ENCODE assay signal across 12 cellular contexts in the genomic region with DNA sequence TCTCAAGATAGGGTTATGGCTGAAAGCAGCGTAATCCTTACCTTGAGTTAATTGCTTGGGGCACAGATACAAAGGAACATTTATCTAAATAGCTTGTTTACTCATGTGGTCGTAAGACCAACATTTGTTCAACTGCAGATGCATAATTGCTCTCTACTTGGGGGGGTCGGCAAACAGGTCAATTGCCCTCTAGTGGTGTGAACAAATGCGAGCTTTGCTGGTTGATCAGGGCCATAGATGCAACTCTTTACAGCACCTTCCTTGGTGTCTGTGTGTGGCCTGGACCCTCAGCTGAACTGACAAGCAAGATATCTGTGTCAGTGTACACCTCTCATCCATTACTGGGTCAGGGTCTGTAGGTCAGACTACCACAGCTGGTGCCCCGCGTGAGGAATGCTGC. TPM values are rescaled to one million over a fixed set of nuclear protein-coding genes. Genes with fewer than 3 reads are reported as not detected.
DNase-seq lines count a peak whose midpoint lies in the region; ATAC-seq, FAIRE-seq and TF ChIP-seq lines count a peak whose summit lies in the region.
"Had no signal": no experiment of that assay in that cellular context is flagged by ENCODE, and none has a peak within 500 bp of the region (broad histone marks: within the 10 kb centered on the region; RNA-seq: fewer than 3 reads in every experiment).

No MANE protein-coding gene starts in this region.

- intact Hi-C loops in lower lobe of right lung (cut with DNase I): no loop called here
- intact Hi-C loops in psoas muscle (cut with DNase I): no loop called here

- H3K27ac ChIP-seq in lower lobe of right lung (no peak overlapping the region), psoas muscle (no peak overlapping the region)

- 38 to 59% (median 55%) methylated on average over 6 of the region's 6 CpGs for WGBS in psoas muscle, 3 donors

- H3K4me1 ChIP-seq in lower lobe of right lung (no peaks in the 10 kb centered on the region), psoas muscle (no peaks in the 10 kb centered on the region)

- DNase-seq in GM06990 (ENCODE audit: extremely low read depth, insufficient read length) (no peak), HTR-8/SVneo (ENCODE audit: insufficient read length, low spot score) (no peak), astrocyte of the cerebellum (ENCODE audit: low read depth) (no peak), lower lobe of right lung (no peak), NCI-H1105 (lab: John Stamatoyannopoulos, UW) (no peak), activated gamma-delta T cell (lab: John Stamatoyannopoulos, UW) (no peak), psoas muscle (no peak)
- DNase-seq in NK-92 treated with Interleukin-12 subunit alpha and Interleukin-12 subunit beta, amount 100 ng/mL, for 24 hours (lab: John Stamatoyannopoulos, UW): no peak
- DNase-seq: activated T-cell treated with anti-CD3 and anti-CD28 coated beads, Interleukin-2, amount 50 U/mL, for 24 hours; C1 segment of cervical spinal cord; NCI-H2107; nephron progenitor cell had no signal

- in situ Hi-C loops in astrocyte of the cerebellum (cut with HindIII; ENCODE audit: low sequenced_read_pairs): no loop called here

- H3K36me3 ChIP-seq in GM06990 (ENCODE audit: control insufficient read depth, insufficient read depth, low read length) (no peaks in the 10 kb centered on the region), lower lobe of right lung (no peaks in the 10 kb centered on the region), psoas muscle (ENCODE audit: insufficient read depth in 1 of 2, low read depth in 1 of 2) (no peaks in the 10 kb centered on the region)

- H3K4me3 ChIP-seq in GM06990 (replicated peaks; ENCODE audit: low read depth, low read length) (no peak overlapping the region), astrocyte of the cerebellum (ENCODE audit: low read depth, low read length) (no peak overlapping the region), lower lobe of right lung (no peak overlapping the region), psoas muscle (no peak overlapping the region)

- FAIRE-seq in HTR-8/SVneo (lab: Jason Lieb, UNC): peak; percentile 31

- ATAC-seq in lower lobe of right lung (no peak), psoas muscle (no peak)

- H3K27me3 ChIP-seq in GM06990 (replicated peaks; ENCODE audit: control insufficient read depth, insufficient read depth, low read length): no peaks in the 10 kb centered on the region
- H3K27me3 ChIP-seq in lower lobe of right lung (ENCODE audit: low read depth): no peaks in the 10 kb centered on the region
- H3K27me3 ChIP-seq in psoas muscle (ENCODE audit: insufficient read depth in 3 of 3, low read length in 2 of 3): peaks cover 0 to 8% (median 4%) of the 10 kb centered on the region in 3 donors

- H3K9me3 ChIP-seq in lower lobe of right lung (no peaks in the 10 kb centered on the region), psoas muscle (no peaks in the 10 kb centered on the region)

- TF ChIP-seq CTCF in GM06990 (IDR thresholded peaks at IDR 0.05; ENCODE audit: insufficient read depth, low read length, poor library complexity, severe bottlenecking) (peak; percentile 70), astrocyte of the cerebellum (IDR thresholded peaks at IDR 0.05; ENCODE audit: low read depth, low read length, missing control alignments) (peak; percentile 5), lower lobe of right lung (IDR thresholded peaks at IDR 0.05) (peak; percentile 20), psoas muscle (IDR thresholded peaks at IDR 0.05) (no peak)

RNA-seq across cellular contexts. Expression of a gene that starts 24.1 kb away (rescaled TPM):
- 600 TPM for total RNA-seq in lower lobe of right lung
- 10 to 100 TPM; 13.8 to 52.6 (median 20.2) TPM for total RNA-seq in psoas muscle
- 10 to 100 TPM; 10.7 to 12.3 (median 10.9) TPM for polyA plus RNA-seq in psoas muscle

RNA-seq across cellular contexts. Expression of a gene that starts 26.5 kb away (rescaled TPM):
- total RNA-seq in lower lobe of right lung (483 TPM), psoas muscle (10 to 100 TPM; 11.9 to 33.2 (median 18.3) TPM)
- 10 to 100 TPM; 11.0 to 17.9 (median 11.1) TPM for polyA plus RNA-seq in psoas muscle

RNA-seq across cellular contexts. Expression of a gene that starts 39.9 kb away (rescaled TPM):
- total RNA-seq in lower lobe of right lung: 31.2 TPM
- total RNA-seq in psoas muscle: 1 to 10 TPM in 2 of 4 donors, under 1 TPM in 2; 0.48 to 1.5 (median 0.85) TPM
- under 1 TPM; 0.36 to 0.77 (median 0.58) TPM for polyA plus RNA-seq in psoas muscle

Comparison
In these comparisons a context has a peak if more than half of its experiments do, and no peak if none do; other contexts are left out.
1. RNA of a gene that starts 24.1 kb away (total RNA-seq): 600 TPM in lower lobe of right lung (single experiment); 13.8 to 52.6 TPM in psoas muscle; every median in the first group is over 10 times any median in the second.
2. RNA of a gene that starts 26.5 kb away (total RNA-seq): 483 TPM in lower lobe of right lung (single experiment); 11.9 to 33.2 TPM in psoas muscle; every median in the first group is over 10 times any median in the second.
3. RNA of a gene that starts 39.9 kb away (total RNA-seq): 31.2 TPM in lower lobe of right lung (single experiment); 0.48 to 1.5 TPM in psoas muscle; every median in the first group is over 10 times any median in the second.